Comparison of ENCODE assay signal across 21 cellular contexts in the genomic region with DNA sequence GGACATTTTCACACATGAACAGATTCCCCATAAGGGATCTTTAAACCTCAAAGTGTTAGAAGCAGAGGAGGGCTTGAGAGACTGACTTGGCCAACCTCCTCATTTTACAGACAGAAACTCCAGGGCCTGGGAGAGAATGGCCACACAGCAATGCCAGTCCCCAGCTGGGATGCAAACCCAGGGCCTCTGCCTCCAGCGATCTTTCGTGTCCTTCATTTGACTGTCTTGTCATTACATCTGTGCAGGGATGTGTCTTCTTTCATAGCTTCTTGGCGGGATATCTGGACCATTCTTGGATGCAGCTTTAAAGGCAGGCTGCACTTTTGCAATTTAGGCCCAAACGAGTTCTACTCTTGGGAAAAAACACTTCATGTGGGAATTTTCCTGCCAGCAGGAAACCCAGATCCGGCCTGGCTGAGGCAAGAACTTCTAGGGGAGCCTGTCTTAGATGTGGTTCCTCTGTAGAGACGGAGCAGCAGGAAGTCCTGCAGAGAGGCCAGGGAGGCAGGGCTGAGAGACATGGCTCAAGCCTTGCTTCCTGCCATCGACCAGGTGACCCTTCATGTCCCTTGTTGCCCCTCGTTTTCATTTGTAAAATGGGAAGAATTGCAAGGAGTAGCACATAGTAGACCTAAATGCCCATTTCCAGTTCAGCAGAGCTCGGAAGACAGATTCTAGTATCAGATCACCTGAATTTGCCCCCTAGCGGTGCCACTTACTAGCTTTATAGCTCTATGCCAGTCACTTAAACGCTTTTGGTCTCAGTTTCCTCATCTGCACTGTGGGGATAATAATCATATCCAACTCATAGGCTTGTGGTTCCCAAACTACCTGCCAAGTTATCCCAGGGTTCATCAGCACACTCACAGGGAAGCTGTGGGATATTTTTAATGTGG. TPM values are rescaled to one million over a fixed set of nuclear protein-coding genes. Genes with fewer than 3 reads are reported as not detected.
DNase-seq lines count a peak whose midpoint lies in the region; ATAC-seq and TF ChIP-seq lines count a peak whose summit lies in the region.
"Had no signal": no experiment of that assay in that cellular context is flagged by ENCODE, and none has a peak within 500 bp of the region (broad histone marks: within the 10 kb centered on the region; RNA-seq: fewer than 3 reads in every experiment).

No MANE protein-coding gene starts in this region.

- H3K27me3 Mint-ChIP-seq in mesothelial cell of epicardium (ENCODE audit: low read depth), result no peaks in the 10 kb centered on the region
- H3K27me3 Mint-ChIP-seq: IgD-negative memory B cell had no signal

- no peak overlapping the region for H3K4me2 ChIP-seq in Karpas-422 (ENCODE audit: low read depth, low read length, poor library complexity, severe bottlenecking)
- H3K4me2 ChIP-seq: hepatocyte had no signal

- H3K27me3 ChIP-seq in Karpas-422 (ENCODE audit: low read length), result no peaks in the 10 kb centered on the region
- H3K27me3 ChIP-seq: adrenal gland, hepatocyte, suprapubic skin had no signal

- TF ChIP-seq CTCF in GM12872 (IDR thresholded peaks at IDR 0.05; ENCODE audit: insufficient read depth, low read depth, low read length), result peak; percentile 19; the same call in 1 of the 3 replicates
- no peak for TF ChIP-seq CTCF in astrocyte of the spinal cord (IDR thresholded peaks at IDR 0.05; ENCODE audit: low read depth, low read length)
- TF ChIP-seq CTCF in mesothelial cell of epicardium (IDR thresholded peaks at IDR 0.05; ENCODE audit: unreplicated experiment), result no peak

- H3K36me3 ChIP-seq in Karpas-422 (ENCODE audit: insufficient read depth, low read length), result no peaks in the 10 kb centered on the region
- H3K36me3 ChIP-seq: adrenal gland, suprapubic skin had no signal

- no peak overlapping the region for H3K9ac ChIP-seq in Karpas-422 (ENCODE audit: low read length)

- H3K79me2 ChIP-seq in Karpas-422 (ENCODE audit: low read length), result no peaks in the 10 kb centered on the region
- H3K79me2 ChIP-seq: hepatocyte had no signal

- H4K20me1 ChIP-seq in Karpas-422 (ENCODE audit: insufficient read depth, low read depth, low read length), result no peaks in the 10 kb centered on the region

- ATAC-seq in esophagus mucosa, result no peak
- ATAC-seq: natural killer cell treated with Interleukin-12 subunit alpha and Interleukin-12 subunit beta and Interleukin-15 and Interleukin-18, amount 100 ng/mL, for 72 hours had no signal

- DNase-seq in Karpas-422, result peak; percentile 57
- peak; percentile 59 for DNase-seq in astrocyte of the spinal cord (ENCODE audit: low read depth, low spot score)
- DNase-seq in mesothelial cell of epicardium (ENCODE audit: low spot score in 2 of 2, unreplicated experiment in 2 of 2), result no peak
- no peak for DNase-seq in activated effector memory CD4-positive, alpha-beta T cell treated with Interleukin-2 at 50 U/mL for 16 hours
- no peak for DNase-seq in DMS153 treated with DMSO at 0.1 percent for 48 hours (lab: John Stamatoyannopoulos, UW; ENCODE audit: unreplicated experiment)
- DNase-seq: activated effector memory CD4-positive, alpha-beta T cell treated with anti-CD3 and anti-CD28 coated beads, Interleukin-2, amount 50 U/mL, for 16 hours; adrenal gland; DMS 273 treated with DMSO at 0.1 percent for 48 hours; GDM1; NCI-H1105; NCI-H2107; NCI-H510A treated with DMSO at 0.1 percent for 48 hours; stimulated activated CD8-positive, alpha-beta memory T cell treated with anti-CD3 and anti-CD28 coated beads, Interleukin-4, amount 100 ng/mL, for 48 hours; T-helper 9 cell had no signal

- no peak overlapping the region for H3K27ac ChIP-seq in Karpas-422 (ENCODE audit: low read length)
- H3K27ac ChIP-seq: hepatocyte, skin epidermis, suprapubic skin had no signal

- H3K9me3 Mint-ChIP-seq in mesothelial cell of epicardium, result no peaks in the 10 kb centered on the region
- H3K9me3 Mint-ChIP-seq: IgD-negative memory B cell; natural killer cell treated with Interleukin-12 subunit alpha and Interleukin-12 subunit beta and Interleukin-15 and Interleukin-18, amount 100 ng/mL, for 72 hours had no signal

- H3K36me3 Mint-ChIP-seq in mesothelial cell of epicardium, result peaks cover 1% of the 10 kb centered on the region
- H3K36me3 Mint-ChIP-seq: IgD-negative memory B cell; natural killer cell treated with Interleukin-12 subunit alpha and Interleukin-12 subunit beta and Interleukin-15 and Interleukin-18, amount 100 ng/mL, for 72 hours had no signal

- no peaks in the 10 kb centered on the region for H3K9me2 ChIP-seq in Karpas-422 (replicated peaks; ENCODE audit: insufficient read depth, low read length)

- H3K4me1 Mint-ChIP-seq in mesothelial cell of epicardium, result peaks cover 38% of the 10 kb centered on the region

- H3K4me3 ChIP-seq in Karpas-422 (ENCODE audit: low read length), result no peak overlapping the region
- no peak overlapping the region for H3K4me3 ChIP-seq in astrocyte of the spinal cord (ENCODE audit: low read depth, low read length)
- H3K4me3 ChIP-seq: adrenal gland, hepatocyte, skin epidermis, suprapubic skin had no signal

- H3K27ac Mint-ChIP-seq in mesothelial cell of epicardium, result peak overlapping the region; percentile 28
- H3K27ac Mint-ChIP-seq: IgD-negative memory B cell; natural killer cell treated with Interleukin-12 subunit alpha and Interleukin-12 subunit beta and Interleukin-15 and Interleukin-18, amount 100 ng/mL, for 72 hours had no signal

- H3K4me3 Mint-ChIP-seq in mesothelial cell of epicardium, result no peak overlapping the region
- H3K4me3 Mint-ChIP-seq: IgD-negative memory B cell; natural killer cell treated with Interleukin-12 subunit alpha and Interleukin-12 subunit beta and Interleukin-15 and Interleukin-18, amount 100 ng/mL, for 72 hours had no signal

- H2AFZ ChIP-seq in Karpas-422 (ENCODE audit: low read length), result no peak overlapping the region
- H2AFZ ChIP-seq: hepatocyte had no signal

- H3K4me1 ChIP-seq in Karpas-422 (ENCODE audit: low read length), result no peaks in the 10 kb centered on the region

- in situ Hi-C loops in astrocyte of the spinal cord (cut with HindIII; ENCODE audit: low sequenced_read_pairs), result no loop called here

- no peaks in the 10 kb centered on the region for H3K9me3 ChIP-seq in Karpas-422 (ENCODE audit: low read length)
- H3K9me3 ChIP-seq: adrenal gland, suprapubic skin had no signal

RNA-seq across cellular contexts. Expression of a gene that starts 43.9 kb away (rescaled TPM):
- 3.4 and 3.5 TPM in 2 replicates for total RNA-seq in Karpas-422 (2014; rRNA removed; shearing (Covaris generic); ENCODE audit: low replicate concordance)
- total RNA-seq in mesothelial cell of epicardium (10.8 to 11.4 TPM (median 11.0 TPM) in 3 replicates), esophagus mucosa (0.92 TPM)

Comparison
In these comparisons a context has a peak if more than half of its experiments do, and no peak if none do; other contexts are left out.
1. DNase-seq: peak in Karpas-422 (single experiment) and astrocyte of the spinal cord (single experiment); none in mesothelial cell of epicardium (0 of 2), activated effector memory CD4-positive, alpha-beta T cell treated with Interleukin-2 at 50 U/mL for 16 hours (single experiment) and DMS153 treated with DMSO at 0.1 percent for 48 hours (single experiment).